In genomic region chr7:74175270-74175803, GRCh38 we compare ENCODE assay signal across 8 cellular contexts. TPM values are rescaled to one million over a fixed set of nuclear protein-coding genes. Genes with fewer than 3 reads are reported as not detected.
DNase-seq lines count a peak whose midpoint lies in the region; ATAC-seq and TF ChIP-seq lines count a peak whose summit lies in the region.

No MANE protein-coding gene starts in this region.

- TF ChIP-seq CTCF in DOHH2 (IDR thresholded peaks at IDR 0.05; ENCODE audit: low read depth, low read length, poor library complexity, severe bottlenecking), result no peak
- no peak for TF ChIP-seq CTCF in PC-3 (conservative IDR thresholded peaks at IDR 0.05; ENCODE audit: low read depth, low read length)
- no peak for TF ChIP-seq CTCF in ovary (IDR thresholded peaks at IDR 0.05)

- no peaks in the 10 kb centered on the region for H3K9me2 ChIP-seq in DOHH2 (replicated peaks; ENCODE audit: control insufficient read depth, low read length)
- no peaks in the 10 kb centered on the region for H3K9me2 ChIP-seq in PC-3 (replicated peaks; ENCODE audit: low read length)

- CTCF ChIA-PET in PC-3 (lab: Charles Lee), result interaction anchor here (0.7 to 1.3 kb wide), 6 partner anchors 8 to 1392 kb away, joined by 3 to 7 read pairs (median 4); no protein-coding TSS in a partner anchor

- intact Hi-C loops in PC-3 (cut with micrococcal nuclease) (loop anchor here (2.0 kb wide), 1 partner anchor 91 kb away; no protein-coding TSS in a partner anchor), ovary (cut with DNase I) (loop anchor here in 1 of 4 donors (10.0 kb wide), 2 partner anchors 91 to 311 kb away; partner anchors contain the start of genes LIMK1 and TMEM270), posterior cingulate gyrus (cut with DNase I) (loop anchor here (2.0 to 10.0 kb wide), 2 partner anchors 79 to 111 kb away; partner anchors contain the start of gene RFC2)

- POLR2A ChIA-PET in PC-3 (lab: Charles Lee; ENCODE audit: unreplicated experiment), result interaction anchor here (0.6 to 0.8 kb wide), 3 partner anchors 77 to 597 kb away, joined by 4 to 17 read pairs (median 5); partner anchors contain the start of gene TBL2

- H3K4me3 ChIP-seq in DOHH2 (ENCODE audit: low read length) (peak overlapping the region; percentile 89), PC-3 (ENCODE audit: low read length) (peak overlapping the region; percentile 93), ovary (peak overlapping the region; percentile 67)

- peak overlapping the region; percentile 98 for H3K9ac ChIP-seq in PC-3 (ENCODE audit: low read length)

- H2AFZ ChIP-seq in PC-3 (ENCODE audit: low read length), result no peak overlapping the region

- DNase-seq in PC-3 (peak; percentile 13), epithelial cell of prostate (ENCODE audit: low read depth, low spot score) (no peak), ovary (no peak), iPS-NIHi7 (ENCODE audit: extremely low spot score) (no peak), NAMALWA (ENCODE audit: low spot score) (no peak), posterior cingulate gyrus (no peak)
- no peak for DNase-seq in activated CD4-positive, alpha-beta T cell treated with anti-CD3 and anti-CD28 coated beads for 4 hours

- H3K79me2 ChIP-seq in DOHH2 (ENCODE audit: control insufficient read depth, low read length) (peaks cover 79% of the 10 kb centered on the region), PC-3 (ENCODE audit: low read length) (peaks cover 75% of the 10 kb centered on the region)

- ATAC-seq in PC-3, result no peak

- H3K27me3 ChIP-seq in DOHH2 (ENCODE audit: control insufficient read depth, low read length), result no peaks in the 10 kb centered on the region
- no peaks in the 10 kb centered on the region for H3K27me3 ChIP-seq in PC-3 (ENCODE audit: low read length)
- no peaks in the 10 kb centered on the region for H3K27me3 ChIP-seq in ovary

- TF ChIP-seq EP300 in ovary (IDR thresholded peaks at IDR 0.05), result no peak

- peak overlapping the region; percentile 92 for H3K4me2 ChIP-seq in DOHH2 (ENCODE audit: low read length)
- peak overlapping the region; percentile 87 for H3K4me2 ChIP-seq in PC-3 (ENCODE audit: low read length)

- H3K4me1 ChIP-seq in DOHH2 (ENCODE audit: control insufficient read depth, low read length), result peaks cover 63% of the 10 kb centered on the region
- peaks cover 27% of the 10 kb centered on the region for H3K4me1 ChIP-seq in PC-3 (ENCODE audit: insufficient read depth, low read length)
- peaks cover 7% of the 10 kb centered on the region for H3K4me1 ChIP-seq in ovary (ENCODE audit: insufficient read depth)

- BruUV-seq in PC-3 (replicated peaks; lab: Mats Ljungman, UMichigan), result TSS peak; percentile 46

- H3K27ac ChIP-seq in DOHH2 (ENCODE audit: low read depth, low read length), result peak overlapping the region; percentile 59
- H3K27ac ChIP-seq in PC-3 (ENCODE audit: low read length), result no peak overlapping the region
- peak overlapping the region; percentile 85 for H3K27ac ChIP-seq in epithelial cell of prostate
- no peak overlapping the region for H3K27ac ChIP-seq in ovary

- H3K36me3 ChIP-seq in DOHH2 (ENCODE audit: control insufficient read depth, low read length), result peaks cover 62% of the 10 kb centered on the region
- H3K36me3 ChIP-seq in PC-3 (ENCODE audit: low read depth, low read length), result peaks cover 32% of the 10 kb centered on the region
- no peaks in the 10 kb centered on the region for H3K36me3 ChIP-seq in ovary

- peaks cover 53% of the 10 kb centered on the region for H4K20me1 ChIP-seq in DOHH2 (ENCODE audit: control insufficient read depth, insufficient read depth, low read depth, low read length)
- H4K20me1 ChIP-seq in PC-3 (ENCODE audit: low read length), result peaks cover 56% of the 10 kb centered on the region

- H3K9me3 ChIP-seq in DOHH2 (ENCODE audit: control insufficient read depth, insufficient read depth, low read length) (no peaks in the 10 kb centered on the region), PC-3 (ENCODE audit: low read length) (no peaks in the 10 kb centered on the region), ovary (no peaks in the 10 kb centered on the region)

- H3F3A ChIP-seq in DOHH2 (ENCODE audit: control insufficient read depth, insufficient read depth) (peaks cover 10% of the 10 kb centered on the region), PC-3 (ENCODE audit: low read length, unreplicated experiment) (no peaks in the 10 kb centered on the region)

- 6 to 11% (median 7%) methylated on average over 9 of the region's 9 CpGs for WGBS in ovary, 3 donors

- TF ChIP-seq POLR2A in ovary (IDR thresholded peaks at IDR 0.05), result no peak

RNA-seq across cellular contexts. Expression of gene EIF4H, which starts 1.2 kb away (rescaled TPM):
- 339 and 357 TPM in 2 replicates for total RNA-seq in PC-3 (2014; rRNA removed)
- 100 to 1,000 TPM; 151 to 301 (median 273) TPM for total RNA-seq in ovary
- polyA plus RNA-seq in ovary, result 100 to 1,000 TPM; 221 to 222 TPM

RNA-seq across cellular contexts. Expression of gene LAT2, which starts 34.5 kb away (rescaled TPM):
- total RNA-seq in PC-3 (2014; rRNA removed) (7.7 and 8.3 TPM in 2 replicates), ovary (1 to 10 TPM; 2.6 to 7.9 (median 3.5) TPM)
- polyA plus RNA-seq in ovary, result 1 to 10 TPM; 2.4 to 4.2 TPM

Comparison
In these comparisons a context has a peak if more than half of its experiments do, and no peak if none do; other contexts are left out.
1. H3K27ac ChIP-seq: peak in DOHH2 (single experiment) and epithelial cell of prostate (single experiment); none in PC-3 (single experiment) and ovary (0 of 2).
2. Peak in every context shown above with its lines, with median percentiles within 50 percentile points of each other: H3K4me3 ChIP-seq.